8 cellular contexts compared by ENCODE assay signal in the genomic region with DNA sequence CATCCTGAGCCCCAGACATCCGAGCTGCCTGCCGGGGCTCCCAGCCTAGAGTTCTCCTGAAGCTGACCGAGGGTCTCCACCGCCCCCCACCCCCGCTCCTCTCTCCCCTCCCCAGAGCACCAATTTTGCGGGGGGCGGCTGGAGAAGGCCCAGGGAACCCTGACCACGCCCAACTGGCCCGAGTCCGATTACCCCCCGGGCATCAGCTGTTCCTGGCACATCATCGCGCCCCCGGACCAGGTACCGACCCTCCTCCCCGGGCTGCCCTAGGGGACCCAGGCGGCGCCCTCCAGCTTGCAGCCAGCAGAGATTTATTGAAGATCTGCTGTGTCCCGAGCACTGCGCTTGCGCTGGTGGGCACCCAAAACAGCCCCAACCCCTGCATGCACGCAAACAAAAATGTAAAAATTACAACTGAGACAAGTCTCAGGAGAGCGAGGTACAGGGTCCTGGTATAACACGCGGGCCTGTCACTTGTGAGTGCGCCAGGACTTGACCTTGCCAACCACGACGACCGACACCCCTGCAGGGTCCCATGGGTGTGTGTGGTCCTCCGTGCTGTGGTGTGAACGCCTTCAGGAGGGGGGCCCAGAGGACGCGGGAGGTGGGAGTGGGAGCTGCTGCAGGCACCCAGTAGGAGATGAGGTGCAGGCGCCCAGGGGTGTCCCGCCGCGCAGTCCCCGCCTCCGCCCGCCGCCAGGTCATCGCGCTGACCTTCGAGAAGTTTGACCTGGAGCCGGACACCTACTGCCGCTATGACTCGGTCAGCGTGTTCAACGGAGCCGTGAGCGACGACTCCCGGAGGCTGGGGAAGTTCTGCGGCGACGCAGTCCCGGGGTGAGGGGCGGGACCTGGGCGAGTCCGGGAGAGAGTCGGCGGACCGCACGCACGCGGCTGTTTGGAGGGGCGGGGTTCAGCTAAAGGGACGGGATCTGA. TPM values are rescaled to one million over a fixed set of nuclear protein-coding genes. Genes with fewer than 3 reads are reported as not detected.
DNase-seq lines count a peak whose midpoint lies in the region; ATAC-seq and TF ChIP-seq lines count a peak whose summit lies in the region.

No MANE protein-coding gene starts in this region.

- peak overlapping the region; percentile 97 for H3K4me2 ChIP-seq in SK-N-SH

- TF ChIP-seq EP300 in SK-N-SH (IDR thresholded peaks at IDR 0.05; ENCODE audit: borderline replicate concordance in 1 of 2, low read depth in 1 of 2, low read length in 1 of 2) (no peak), gastroesophageal sphincter (IDR thresholded peaks at IDR 0.05) (no peak)

- POLR2A ChIA-PET in SK-N-SH (lab: Yijun Ruan, JAX), result interaction anchor here (1.5 to 3.7 kb wide), 3 partner anchors 16 to 68 kb away, joined by 4 to 16 read pairs (median 5); a partner anchor contains a TSS

- H3K27ac Mint-ChIP-seq in activated T-cell treated with anti-CD3 and anti-CD28 coated beads, Interleukin-2, amount 50 U/mL, for 72 hours, result no peak overlapping the region

- peaks cover 49% of the 10 kb centered on the region for H3F3A ChIP-seq in SK-N-SH (replicated peaks; ENCODE audit: insufficient read depth)

- peaks cover 18% of the 10 kb centered on the region for H3K79me2 ChIP-seq in SK-N-SH (ENCODE audit: insufficient read depth)

- TF ChIP-seq RAD21 in SK-N-SH (IDR thresholded peaks at IDR 0.05; ENCODE audit: low read length), result no peak

- no peak overlapping the region; the same call in 1 of the 2 replicates for H2AFZ ChIP-seq in SK-N-SH (ENCODE audit: low read depth)

- H3K27me3 Mint-ChIP-seq in activated T-cell treated with anti-CD3 and anti-CD28 coated beads, Interleukin-2, amount 50 U/mL, for 72 hours (ENCODE audit: low read depth), result no peaks in the 10 kb centered on the region

- no peaks in the 10 kb centered on the region for H3K27me3 ChIP-seq in SK-N-SH (ENCODE audit: insufficient read depth)
- H3K27me3 ChIP-seq in gastroesophageal sphincter, result no peaks in the 10 kb centered on the region
- H3K27me3 ChIP-seq in prostate gland (replicated peaks; ENCODE audit: insufficient read depth), result no peaks in the 10 kb centered on the region
- H3K27me3 ChIP-seq in MG63, result no peaks in the 10 kb centered on the region

- H3K9me3 Mint-ChIP-seq in activated T-cell treated with anti-CD3 and anti-CD28 coated beads, Interleukin-2, amount 50 U/mL, for 72 hours, result no peaks in the 10 kb centered on the region

- no peak for ATAC-seq in SK-N-SH treated with all-trans-retinoic acid at 6 μM for 48 hours
- peak; percentile 10 to 12 for ATAC-seq in activated T-cell treated with anti-CD3 and anti-CD28 coated beads, Interleukin-2, amount 50 U/mL, for 72 hours (replicated peaks in 1 of 2)
- no peak for ATAC-seq in gastroesophageal sphincter

- intact Hi-C loops in prostate gland (cut with DNase I), result no loop called here

- H3K36me3 Mint-ChIP-seq in activated T-cell treated with anti-CD3 and anti-CD28 coated beads, Interleukin-2, amount 50 U/mL, for 72 hours (ENCODE audit: insufficient read depth in 2 of 2), result no peaks in the 10 kb centered on the region

- H3K9me3 ChIP-seq in SK-N-SH (no peaks in the 10 kb centered on the region), gastroesophageal sphincter (no peaks in the 10 kb centered on the region), prostate gland (no peaks in the 10 kb centered on the region), MG63 (no peaks in the 10 kb centered on the region)

- H3K4me1 ChIP-seq in SK-N-SH (ENCODE audit: control insufficient read depth in 1 of 2, insufficient read depth in 2 of 2, low read depth in 1 of 2, low read length in 1 of 2) (peaks cover 10 to 20% of the 10 kb centered on the region in 2 experiments; a peak in 3 of 4 replicates), gastroesophageal sphincter (peaks cover 0 to 43% (median 14%) of the 10 kb centered on the region in 3 donors), prostate gland (replicated peaks) (no peaks in the 10 kb centered on the region)

- WGBS in SK-N-SH (ENCODE audit: low lambda C conversion rate), result 78% methylated on average over 66 of the region's 68 CpGs
- 0 to 12% methylated on average over 2 to 19 of the region's 68 CpGs for WGBS in gastroesophageal sphincter (ENCODE audit: low coverage in 1 of 2), 2 donors
- WGBS in prostate gland, result 12% methylated on average over 67 of the region's 68 CpGs

- H4K20me1 ChIP-seq in SK-N-SH (ENCODE audit: insufficient read depth), result no peaks in the 10 kb centered on the region

- TF ChIP-seq CTCF in SK-N-SH (IDR thresholded peaks at IDR 0.05), result no peak
- TF ChIP-seq CTCF in gastroesophageal sphincter (IDR thresholded peaks at IDR 0.05), result no peak
- no peak for TF ChIP-seq CTCF in prostate gland (IDR thresholded peaks at IDR 0.05)

- CTCF ChIA-PET in SK-N-SH (lab: Yijun Ruan, JAX), result interaction anchor here (0.6 to 5.4 kb wide), 14 partner anchors 10 to 140 kb away, joined by 3 to 62 read pairs (median 4); a partner anchor contains a TSS

- H3K9ac ChIP-seq in SK-N-SH, result 0 out of 2 replicates have a peak overlapping the region, but pooled peaks have one; percentile 39

- H3K4me1 Mint-ChIP-seq in activated T-cell treated with anti-CD3 and anti-CD28 coated beads, Interleukin-2, amount 50 U/mL, for 72 hours (ENCODE audit: low read depth), result peaks cover 16% of the 10 kb centered on the region

- H3K9me2 ChIP-seq in SK-N-SH, result no peaks in the 10 kb centered on the region

- H3K4me3 ChIP-seq in SK-N-SH (ENCODE audit: low read depth in 2 of 2, low read length in 1 of 2) (peak overlapping the region; percentile 62 to 67), gastroesophageal sphincter (peak overlapping the region; percentile 54 to 65), prostate gland (peak overlapping the region; percentile 52 to 68), MG63 (no peak overlapping the region)

- H3K27ac ChIP-seq in SK-N-SH (ENCODE audit: low read depth in 2 of 2, low read length in 1 of 2) (peak overlapping the region; percentile 37 to 77; a peak in 3 of 4 replicates), gastroesophageal sphincter (peak overlapping the region in 3 of 4 donors; percentile 79 to 87 (median 87)), prostate gland (peak overlapping the region; percentile 74 to 77)

- DNase-seq in SK-N-SH, result no peak
- DNase-seq in activated T-cell treated with anti-CD3 and anti-CD28 coated beads, Interleukin-2, amount 50 U/mL, for 72 hours, result peak; percentile 43 to 56
- no peak for DNase-seq in prostate gland (ENCODE audit: low spot score)
- no peak for DNase-seq in MG63
- DNase-seq in HuH-7.5 (ENCODE audit: low spot score), result no peak
- DNase-seq in NCI-H2171 (lab: John Stamatoyannopoulos, UW), result no peak

- H3K36me3 ChIP-seq in SK-N-SH (replicated peaks in 1 of 2; ENCODE audit: control insufficient read depth in 1 of 2, insufficient read depth in 2 of 2, low read length in 1 of 2), result peaks cover 27 to 32% of the 10 kb centered on the region in 2 experiments
- no peaks in the 10 kb centered on the region for H3K36me3 ChIP-seq in gastroesophageal sphincter
- no peaks in the 10 kb centered on the region for H3K36me3 ChIP-seq in prostate gland
- H3K36me3 ChIP-seq in MG63, result peaks cover 9% of the 10 kb centered on the region

- TF ChIP-seq POLR2A in gastroesophageal sphincter (IDR thresholded peaks at IDR 0.05) (no peak), prostate gland (IDR thresholded peaks at IDR 0.05) (peak; percentile 19)

- H3K4me3 Mint-ChIP-seq in activated T-cell treated with anti-CD3 and anti-CD28 coated beads, Interleukin-2, amount 50 U/mL, for 72 hours, result peak overlapping the region; percentile 88 to 95

TF ChIP-seq in SK-N-SH treated with all-trans-retinoic acid at 6 μM for 48 hours, 23 proteins besides CTCF, POLR2A, EP300 and RAD21 (continues in another document):
- TF ChIP-seq BACH2 (CRISPR knock-in tag; IDR thresholded peaks at IDR 0.05; ENCODE audit: borderline replicate concordance), result no peak

RNA-seq across cellular contexts. Expression of a gene that starts 3.1 kb away (rescaled TPM):
- 190 and 448 TPM in 2 replicates for polyA plus RNA-seq in SK-N-SH (2012; rRNA removed)
- 153 and 201 TPM in 2 replicates for polyA plus RNA-seq in SK-N-SH (2012; cell fraction: cytosol; rRNA removed)
- 1,146 and 1,459 TPM in 2 replicates for polyA plus RNA-seq in SK-N-SH (2012; cell fraction: nucleus; rRNA removed)
- 10 to 100 TPM; 12.9 to 13.7 TPM for total RNA-seq in activated T-cell treated with anti-CD3 and anti-CD28 coated beads, Interleukin-2, amount 50 U/mL, for 72 hours
- total RNA-seq in gastroesophageal sphincter (10 to 100 TPM in 3 of 4 donors, 1 to 10 TPM in 1; 6.8 to 42.5 (median 16.6) TPM), prostate gland (10 to 100 TPM; 11.8 to 49.5 TPM)
- 53.5 and 1,171 TPM in 2 replicates for total RNA-seq in MG63 (2014; rRNA removed; shearing (Covaris generic); ENCODE audit: low replicate concordance)

RNA-seq across cellular contexts. Expression of a gene that starts 7.1 kb away (rescaled TPM):
- 30.0 and 61.7 TPM in 2 replicates for polyA plus RNA-seq in SK-N-SH (2012; rRNA removed)
- 23.2 and 36.6 TPM in 2 replicates for polyA plus RNA-seq in SK-N-SH (2012; cell fraction: cytosol; rRNA removed)
- polyA plus RNA-seq in SK-N-SH (2012; cell fraction: nucleus; rRNA removed), result 81.3 and 91.3 TPM in 2 replicates
- 10 to 100 TPM; 12.6 to 13.4 TPM for total RNA-seq in activated T-cell treated with anti-CD3 and anti-CD28 coated beads, Interleukin-2, amount 50 U/mL, for 72 hours
- 10 to 100 TPM in 3 of 4 donors, 1 to 10 TPM in 1; 6.2 to 13.4 (median 11.6) TPM for total RNA-seq in gastroesophageal sphincter
- total RNA-seq in prostate gland, result 10 to 100 TPM; 20.1 to 36.1 TPM
- total RNA-seq in MG63 (2014; rRNA removed; shearing (Covaris generic); ENCODE audit: low replicate concordance), result 1.8 and 5.9 TPM in 2 replicates

RNA-seq across cellular contexts. Expression of a gene that starts 19.1 kb away (rescaled TPM):
- polyA plus RNA-seq in SK-N-SH (2012; rRNA removed), result 0.71 and 0.94 TPM in 2 replicates
- 0.52 and 0.54 TPM in 2 replicates for polyA plus RNA-seq in SK-N-SH (2012; cell fraction: cytosol; rRNA removed)
- 3.3 and 3.7 TPM in 2 replicates for polyA plus RNA-seq in SK-N-SH (2012; cell fraction: nucleus; rRNA removed)
- total RNA-seq in activated T-cell treated with anti-CD3 and anti-CD28 coated beads, Interleukin-2, amount 50 U/mL, for 72 hours, result 1 to 10 TPM; 2.1 to 3.6 TPM
- total RNA-seq in gastroesophageal sphincter, result 1 to 10 TPM in 2 of 4 donors, not detected in 2; 1.8 to 1.9 TPM
- total RNA-seq in prostate gland, result 1 to 10 TPM; 2.3 to 9.7 TPM
- 1.0 and 1.2 TPM in 2 replicates for total RNA-seq in MG63 (2014; rRNA removed; shearing (Covaris generic); ENCODE audit: low replicate concordance)

RNA-seq across cellular contexts. Expression of a gene that starts 19.3 kb away (rescaled TPM):
- 24.2 and 29.8 TPM in 2 replicates for polyA plus RNA-seq in SK-N-SH (2012; rRNA removed)
- polyA plus RNA-seq in SK-N-SH (2012; cell fraction: cytosol; rRNA removed), result 6.4 and 8.9 TPM in 2 replicates
- 189 and 213 TPM in 2 replicates for polyA plus RNA-seq in SK-N-SH (2012; cell fraction: nucleus; rRNA removed)
- total RNA-seq in activated T-cell treated with anti-CD3 and anti-CD28 coated beads, Interleukin-2, amount 50 U/mL, for 72 hours, result 100 to 1,000 TPM; 144 to 154 TPM
- total RNA-seq in gastroesophageal sphincter (10 to 100 TPM; 16.1 to 53.2 (median 50.0) TPM), prostate gland (100 to 1,000 TPM in 1 of 2 donors, 10 to 100 TPM in 1; 66.8 to 202 TPM)
- 3.8 and 6.3 TPM in 2 replicates for total RNA-seq in MG63 (2014; rRNA removed; shearing (Covaris generic); ENCODE audit: low replicate concordance)

RNA-seq across cellular contexts. Expression of a gene that starts 31.5 kb away (rescaled TPM):
- 1.0 and 1.2 TPM in 2 replicates for polyA plus RNA-seq in SK-N-SH (2012; rRNA removed)
- 0.18 TPM in 1 of 2 replicates, not detected in the other for polyA plus RNA-seq in SK-N-SH (2012; cell fraction: cytosol; rRNA removed)
- polyA plus RNA-seq in SK-N-SH (2012; cell fraction: nucleus; rRNA removed), result 8.7 and 22.8 TPM in 2 replicates
- total RNA-seq in activated T-cell treated with anti-CD3 and anti-CD28 coated beads, Interleukin-2, amount 50 U/mL, for 72 hours, result 10 to 100 TPM; 21.4 to 23.4 TPM
- total RNA-seq in gastroesophageal sphincter (1 to 10 TPM in 1 of 4 donors, not detected in 3; 5.6 TPM), prostate gland (10 to 100 TPM in 1 of 2 donors, 1 to 10 TPM in 1; 2.5 to 19.5 TPM)
- total RNA-seq in MG63 (2014; rRNA removed; shearing (Covaris generic); ENCODE audit: low replicate concordance), result not detected in 2 replicates

Comparison
In these comparisons a context has a peak if more than half of its experiments do, and no peak if none do; other contexts are left out.
1. DNase-seq: peak in activated T-cell treated with anti-CD3 and anti-CD28 coated beads, Interleukin-2, amount 50 U/mL, for 72 hours (2 of 2); none in SK-N-SH (single experiment), prostate gland (single experiment), MG63 (single experiment), HuH-7.5 (single experiment) and NCI-H2171 (single experiment).
2. ATAC-seq: peak in activated T-cell treated with anti-CD3 and anti-CD28 coated beads, Interleukin-2, amount 50 U/mL, for 72 hours (2 of 2); none in SK-N-SH treated with all-trans-retinoic acid at 6 μM for 48 hours (single experiment) and gastroesophageal sphincter (single experiment).
3. Peak in every context shown above with its lines, with median percentiles within 50 percentile points of each other: H3K27ac ChIP-seq.